In genomic region chr1:209819059-209819458, GRCh38 we compare ENCODE assay signal across 1 cellular context.
TF ChIP-seq lines count a peak whose summit lies in the region.

No MANE protein-coding gene starts in this region.

TF ChIP-seq in K562, 482 proteins besides CTCF, POLR2A, EP300 and RAD21:
- peak; percentile 76 for TF ChIP-seq NFIC (IDR thresholded peaks at IDR 0.05)
- TF ChIP-seq SUPT5H (IDR thresholded peaks at IDR 0.05): no peak
- no peak for TF ChIP-seq FOXJ2 (tag; IDR thresholded peaks at IDR 0.05)
- TF ChIP-seq HLTF (IDR thresholded peaks at IDR 0.05): no peak
- no peak for TF ChIP-seq SREBF1 (IDR thresholded peaks at IDR 0.05; ENCODE audit: borderline replicate concordance, low read depth, low read length)
- TF ChIP-seq PBX2 (CRISPR knock-in tag; IDR thresholded peaks at IDR 0.05; ENCODE audit: low read depth): no peak
- no peak for TF ChIP-seq PBX2 (tag; conservative IDR thresholded peaks at IDR 0.05; ENCODE audit: low read depth)
- TF ChIP-seq SIN3A (IDR thresholded peaks at IDR 0.05; ENCODE audit: borderline replicate concordance in 2 of 2, control insufficient read depth in 1 of 2, low read depth in 2 of 2, low read length in 2 of 2): no peak
